ENCODE assay signal across 1 cellular context in genomic region chr2:28747714-28748113, GRCh38.
TF ChIP-seq lines count a peak whose summit lies in the region.

No MANE protein-coding gene starts in this region.

TF ChIP-seq in WTC11, 78 proteins besides CTCF, POLR2A, EP300 and RAD21 (continued from another document):
- no peak for TF ChIP-seq AFF4 (CRISPR knock-in tag; IDR thresholded peaks at IDR 0.05; ENCODE audit: borderline replicate concordance)
- no peak for TF ChIP-seq ZNF138 (CRISPR knock-in tag; conservative IDR thresholded peaks at IDR 0.05)
- no peak for TF ChIP-seq USF1 (CRISPR knock-in tag; IDR thresholded peaks at IDR 0.05)
- TF ChIP-seq ZNF281 (CRISPR knock-in tag; IDR thresholded peaks at IDR 0.05) = no peak
- no peak for TF ChIP-seq ZNF232 (CRISPR knock-in tag; IDR thresholded peaks at IDR 0.05)
- no peak for TF ChIP-seq PRRX2 (CRISPR knock-in tag; IDR thresholded peaks at IDR 0.05)
- no peak for TF ChIP-seq NR3C1 (CRISPR knock-in tag; conservative IDR thresholded peaks at IDR 0.05; ENCODE audit: low read depth)
- TF ChIP-seq ZNF423 (CRISPR knock-in tag; IDR thresholded peaks at IDR 0.05) = no peak
- no peak for TF ChIP-seq ZNF671 (CRISPR knock-in tag; IDR thresholded peaks at IDR 0.05)
- TF ChIP-seq RORB (CRISPR knock-in tag; IDR thresholded peaks at IDR 0.05) = no peak
- no peak for TF ChIP-seq ERG (CRISPR knock-in tag; IDR thresholded peaks at IDR 0.05)
- no peak for TF ChIP-seq AR (CRISPR knock-in tag; IDR thresholded peaks at IDR 0.05)
- TF ChIP-seq ZNF416 (CRISPR knock-in tag; IDR thresholded peaks at IDR 0.05) = no peak
- no peak for TF ChIP-seq ZNF425 (CRISPR knock-in tag; conservative IDR thresholded peaks at IDR 0.05)
- TF ChIP-seq OVOL2 (CRISPR knock-in tag; IDR thresholded peaks at IDR 0.05; ENCODE audit: borderline replicate concordance) = no peak
TF ChIP-seq in WTC11: peak in this region for 0.
